8 cellular contexts compared by ENCODE assay signal in genomic region chr18:48955528-48956261, GRCh38. TPM values are rescaled to one million over a fixed set of nuclear protein-coding genes. Genes with fewer than 3 reads are reported as not detected.
DNase-seq lines count a peak whose midpoint lies in the region.
"Had no signal": no experiment of that assay in that cellular context is flagged by ENCODE, and none has a peak within 500 bp of the region (broad histone marks: within the 10 kb centered on the region; RNA-seq: fewer than 3 reads in every experiment).

No MANE protein-coding gene starts in this region.

- peaks cover 40% of the 10 kb centered on the region for H3K4me1 ChIP-seq in HUES64 (ENCODE audit: insufficient read depth, low read length)
- peaks cover 16% of the 10 kb centered on the region for H3K4me1 ChIP-seq in thymus (ENCODE audit: control insufficient read depth, insufficient read depth, low read length)

- peak; percentile 86 for DNase-seq in astrocyte of the hippocampus (ENCODE audit: low read depth, low spot score)
- no peak for DNase-seq in GM19238 (ENCODE audit: insufficient read length, low spot score)
- no peak for DNase-seq in NCI-H1436 treated with DMSO at 0.1 percent for 48 hours (lab: John Stamatoyannopoulos, UW)
- DNase-seq in NOMO-1 treated with DMSO at 0.1 percent for 48 hours (lab: John Stamatoyannopoulos, UW; ENCODE audit: unreplicated experiment), result no peak

- H3K27me3 ChIP-seq in HUES64 (ENCODE audit: insufficient read depth, low read length), result peaks cover 20% of the 10 kb centered on the region; the same call in 1 of the 2 replicates
- H3K27me3 ChIP-seq in layer of hippocampus (ENCODE audit: control insufficient read depth, insufficient read depth, low read length), result no peaks in the 10 kb centered on the region
- peaks cover 28% of the 10 kb centered on the region for H3K27me3 ChIP-seq in thymus (ENCODE audit: control insufficient read depth, insufficient read depth)
- H3K27me3 ChIP-seq: adrenal gland had no signal

- 0 out of 2 replicates have a peak overlapping the region, but pooled peaks have one; percentile 17 for H3K27ac ChIP-seq in HUES64 (ENCODE audit: low read depth, low read length)
- peak overlapping the region; percentile 6 for H3K27ac ChIP-seq in layer of hippocampus (ENCODE audit: low read depth, low read length)
- peak overlapping the region; percentile 53 for H3K27ac ChIP-seq in thymus (ENCODE audit: low read depth)

- H3K9ac ChIP-seq in HUES64 (ENCODE audit: low read depth, low read length), result no peak overlapping the region

- H3K36me3 ChIP-seq in HUES64 (ENCODE audit: insufficient read depth, low read length), result no peaks in the 10 kb centered on the region
- no peaks in the 10 kb centered on the region for H3K36me3 ChIP-seq in thymus (ENCODE audit: control insufficient read depth, insufficient read depth)
- H3K36me3 ChIP-seq: adrenal gland had no signal

- H3K4me3 ChIP-seq in HUES64 (ENCODE audit: low read length) (no peak overlapping the region), thymus (ENCODE audit: low read length) (no peak overlapping the region)
- H3K4me3 ChIP-seq: adrenal gland had no signal

- H3K9me3 ChIP-seq in HUES64 (ENCODE audit: insufficient read depth, low read depth, low read length) (no peaks in the 10 kb centered on the region), thymus (ENCODE audit: control insufficient read depth) (no peaks in the 10 kb centered on the region)
- H3K9me3 ChIP-seq: adrenal gland had no signal

- WGBS in HUES64, result 61% methylated on average over 9 of the region's 9 CpGs
- WGBS in thymus, result 51% methylated on average over 9 of the region's 9 CpGs

RNA-seq across cellular contexts. Expression of gene SMAD7, which starts 4.9 kb away (rescaled TPM):
- 9.8 TPM for polyA plus RNA-seq in HUES64 (2013, experiment 1 of 2)
- polyA plus RNA-seq in HUES64 (2013, experiment 2 of 2), result 10.7 TPM
- 7.8 TPM for polyA plus RNA-seq in thymus
